In genomic region chr4:11468901-11469300, GRCh38 we compare ENCODE assay signal across 24 cellular contexts. TPM values are rescaled to one million over a fixed set of nuclear protein-coding genes. Genes with fewer than 3 reads are reported as not detected.
DNase-seq lines count a peak whose midpoint lies in the region; ATAC-seq lines count a peak whose summit lies in the region.
"Had no signal": no experiment of that assay in that cellular context is flagged by ENCODE, and none has a peak within 500 bp of the region (broad histone marks: within the 10 kb centered on the region; RNA-seq: fewer than 3 reads in every experiment).

No MANE protein-coding gene starts in this region.

- no peaks in the 10 kb centered on the region for H3K27me3 ChIP-seq in H7 (ENCODE audit: control insufficient read depth, insufficient read depth, low read length)
- H3K27me3 ChIP-seq: cardiac muscle cell, sigmoid colon had no signal

- no peak for ATAC-seq in stimulated activated memory B cell treated with anti-CD40 and anti-IgM and Interleukin-4, amounts not matched to agents 10 μg/mL and 1 μg/mL and 100 μg/mL, for 72 hours
- no peak for ATAC-seq in GM21528 (IDR thresholded peaks at IDR 0.05; ENCODE audit: low FRiP score, unreplicated experiment)
- ATAC-seq: left ventricle myocardium superior had no signal

- H3K36me3 ChIP-seq in H7 (replicated peaks; ENCODE audit: control insufficient read depth, insufficient read depth, low read length), result no peaks in the 10 kb centered on the region
- H3K36me3 ChIP-seq: cardiac muscle cell, sigmoid colon had no signal

- H3K9me3 Mint-ChIP-seq in stimulated activated memory B cell treated with anti-CD40 and anti-IgM and Interleukin-4, amounts not matched to agents 10 μg/mL and 1 μg/mL and 100 μg/mL, for 72 hours, result peaks cover 3% of the 10 kb centered on the region
- H3K9me3 Mint-ChIP-seq: neural crest cell had no signal

- no peak overlapping the region for H3K4me3 ChIP-seq in H7 (ENCODE audit: insufficient read depth, low read depth, low read length)
- H3K4me3 ChIP-seq: cardiac muscle cell, sigmoid colon had no signal

- no peak overlapping the region for H3K4me3 Mint-ChIP-seq in stimulated activated memory B cell treated with anti-CD40 and anti-IgM and Interleukin-4, amounts not matched to agents 10 μg/mL and 1 μg/mL and 100 μg/mL, for 72 hours
- H3K4me3 Mint-ChIP-seq: CD4-positive, CD25-positive, alpha-beta regulatory T cell; neural crest cell had no signal

- peaks cover 58% of the 10 kb centered on the region for H3K4me1 Mint-ChIP-seq in stimulated activated memory B cell treated with anti-CD40 and anti-IgM and Interleukin-4, amounts not matched to agents 10 μg/mL and 1 μg/mL and 100 μg/mL, for 72 hours

- H3K27ac Mint-ChIP-seq in stimulated activated memory B cell treated with anti-CD40 and anti-IgM and Interleukin-4, amounts not matched to agents 10 μg/mL and 1 μg/mL and 100 μg/mL, for 72 hours, result peak overlapping the region; percentile 50

- no peaks in the 10 kb centered on the region for H3K36me3 Mint-ChIP-seq in stimulated activated memory B cell treated with anti-CD40 and anti-IgM and Interleukin-4, amounts not matched to agents 10 μg/mL and 1 μg/mL and 100 μg/mL, for 72 hours
- H3K36me3 Mint-ChIP-seq: CD4-positive, CD25-positive, alpha-beta regulatory T cell had no signal

- peak; percentile 10 for DNase-seq in H7
- DNase-seq in RPMI8226, result peak; percentile 38
- peak; percentile 56 for DNase-seq in islet precursor cell
- no peak for DNase-seq in NCI-H82 (lab: John Stamatoyannopoulos, UW)
- no peak for DNase-seq in activated CD4-positive, alpha-beta T cell treated with anti-CD3 and anti-CD28 coated beads for 4 hours
- DNase-seq: activated naive CD4-positive, alpha-beta T cell treated with anti-CD3 and anti-CD28 coated beads, Interleukin-2, amount 50 U/mL, for 16 hours; activated T-cell treated with anti-CD3 and anti-CD28 coated beads, Interleukin-2, amount 50 U/mL, for 48 hours; CD4-positive, CD25-positive, alpha-beta regulatory T cell; DMS153; GF-D8; glutamatergic neuron; left ventricle myocardium superior; NCI-H1105 treated with DMSO at 0.1 percent for 48 hours; NCI-H2171; NCI-H526 treated with DMSO at 0.1 percent for 48 hours; posterior cingulate gyrus; sigmoid colon; stimulated activated CD8-positive, alpha-beta memory T cell treated with anti-CD3 and anti-CD28 coated beads, Interleukin-4, amount 100 ng/mL, for 48 hours; substantia nigra had no signal

- H3K27me3 Mint-ChIP-seq in stimulated activated memory B cell treated with anti-CD40 and anti-IgM and Interleukin-4, amounts not matched to agents 10 μg/mL and 1 μg/mL and 100 μg/mL, for 72 hours, result no peaks in the 10 kb centered on the region

RNA-seq across cellular contexts. Expression of gene HS3ST1, which starts 40.2 kb away (rescaled TPM):
- total RNA-seq in H7 (2014; rRNA removed; shearing (Covaris generic)), result 0.07 and 0.17 TPM in 2 replicates
- total RNA-seq: activated CD8-positive, alpha-beta memory T cell treated with anti-CD3 and anti-CD28 coated beads for 36 hours; CD4-positive, CD25-positive, alpha-beta regulatory T cell had no signal

Comparison
In these comparisons a context has a peak if more than half of its experiments do, and no peak if none do; other contexts are left out.
1. DNase-seq: peak in H7 (single experiment), RPMI8226 (single experiment) and islet precursor cell (single experiment); none in NCI-H82 (single experiment) and activated CD4-positive, alpha-beta T cell treated with anti-CD3 and anti-CD28 coated beads for 4 hours (0 of 2).